ENCODE assay signal across 1 cellular context in the genomic region with DNA sequence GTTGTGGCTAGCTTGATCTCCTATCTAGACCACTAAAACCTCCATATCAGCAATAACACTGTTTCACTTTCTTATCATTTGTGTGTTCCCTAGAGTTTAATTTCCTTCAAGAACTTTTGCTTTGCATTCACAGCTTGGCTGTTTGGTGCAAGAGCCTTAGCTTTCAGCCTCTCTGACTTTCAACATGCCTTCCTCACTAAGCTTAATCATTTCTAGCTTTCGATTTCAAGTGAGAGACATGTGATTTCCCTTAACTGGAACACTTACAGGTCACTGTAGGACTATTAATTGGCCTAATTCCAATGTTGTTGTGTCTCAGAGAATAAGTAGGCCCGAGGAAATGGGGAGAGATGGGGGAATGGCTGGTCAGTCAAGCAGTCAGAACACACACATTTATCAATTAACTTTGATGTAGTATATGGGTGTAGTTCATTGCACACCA.
TF ChIP-seq lines count a peak whose summit lies in the region.

No MANE protein-coding gene starts in this region.

TF ChIP-seq in GM12878, 131 proteins besides CTCF, POLR2A, EP300 and RAD21 (continued from another document and continues in another):
- TF ChIP-seq, protein P1, sequence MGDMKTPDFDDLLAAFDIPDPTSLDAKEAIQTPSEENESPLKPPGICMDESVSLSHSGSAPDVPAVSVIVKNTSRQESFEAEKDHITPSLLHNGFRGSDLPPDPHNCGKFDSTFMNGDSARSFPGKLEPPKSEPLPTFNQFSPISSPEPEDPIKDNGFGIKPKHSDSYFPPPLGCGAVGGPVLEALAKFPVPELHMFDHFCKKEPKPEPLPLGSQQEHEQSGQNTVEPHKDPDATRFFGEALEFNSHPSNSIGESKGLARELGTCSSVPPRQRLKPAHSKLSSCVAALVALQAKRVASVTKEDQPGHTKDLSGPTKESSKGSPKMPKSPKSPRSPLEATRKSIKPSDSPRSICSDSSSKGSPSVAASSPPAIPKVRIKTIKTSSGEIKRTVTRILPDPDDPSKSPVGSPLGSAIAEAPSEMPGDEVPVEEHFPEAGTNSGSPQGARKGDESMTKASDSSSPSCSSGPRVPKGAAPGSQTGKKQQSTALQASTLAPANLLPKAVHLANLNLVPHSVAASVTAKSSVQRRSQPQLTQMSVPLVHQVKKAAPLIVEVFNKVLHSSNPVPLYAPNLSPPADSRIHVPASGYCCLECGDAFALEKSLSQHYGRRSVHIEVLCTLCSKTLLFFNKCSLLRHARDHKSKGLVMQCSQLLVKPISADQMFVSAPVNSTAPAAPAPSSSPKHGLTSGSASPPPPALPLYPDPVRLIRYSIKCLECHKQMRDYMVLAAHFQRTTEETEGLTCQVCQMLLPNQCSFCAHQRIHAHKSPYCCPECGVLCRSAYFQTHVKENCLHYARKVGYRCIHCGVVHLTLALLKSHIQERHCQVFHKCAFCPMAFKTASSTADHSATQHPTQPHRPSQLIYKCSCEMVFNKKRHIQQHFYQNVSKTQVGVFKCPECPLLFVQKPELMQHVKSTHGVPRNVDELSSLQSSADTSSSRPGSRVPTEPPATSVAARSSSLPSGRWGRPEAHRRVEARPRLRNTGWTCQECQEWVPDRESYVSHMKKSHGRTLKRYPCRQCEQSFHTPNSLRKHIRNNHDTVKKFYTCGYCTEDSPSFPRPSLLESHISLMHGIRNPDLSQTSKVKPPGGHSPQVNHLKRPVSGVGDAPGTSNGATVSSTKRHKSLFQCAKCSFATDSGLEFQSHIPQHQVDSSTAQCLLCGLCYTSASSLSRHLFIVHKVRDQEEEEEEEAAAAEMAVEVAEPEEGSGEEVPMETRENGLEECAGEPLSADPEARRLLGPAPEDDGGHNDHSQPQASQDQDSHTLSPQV (IDR thresholded peaks at IDR 0.05): no peak
- TF ChIP-seq PAX8 (IDR thresholded peaks at IDR 0.05): no peak
- TF ChIP-seq BCL11A (IDR thresholded peaks at IDR 0.05; ENCODE audit: low read depth, low read length): 0 out of 2 replicates have a peak, but pooled peaks have one; percentile 25
- TF ChIP-seq MAX (IDR thresholded peaks at IDR 0.05; ENCODE audit: low read depth, low read length): no peak
- TF ChIP-seq EZH2 (IDR thresholded peaks at IDR 0.05; ENCODE audit: borderline replicate concordance, control insufficient read depth, low read depth, low read length): no peak
- no peak for TF ChIP-seq ESRRA (IDR thresholded peaks at IDR 0.05; ENCODE audit: low read length)
- no peak for TF ChIP-seq GATAD2B (conservative IDR thresholded peaks at IDR 0.05; ENCODE audit: low read depth)
- TF ChIP-seq REST (IDR thresholded peaks at IDR 0.05; ENCODE audit: low read depth, low read length): no peak
- TF ChIP-seq NR2F1 (conservative IDR thresholded peaks at IDR 0.05): 0 out of 2 replicates have a peak, but pooled peaks have one; percentile 44
- TF ChIP-seq NRF1 (conservative IDR thresholded peaks at IDR 0.05; ENCODE audit: low read depth, low read length): no peak
- TF ChIP-seq POU2F2 (IDR thresholded peaks at IDR 0.05; ENCODE audit: borderline replicate concordance, low read depth, low read length): no peak
- no peak for TF ChIP-seq BCL3 (IDR thresholded peaks at IDR 0.05; ENCODE audit: borderline replicate concordance, insufficient read depth, low read depth, low read length, poor library complexity, severe bottlenecking)
- peak; percentile 52; the same call in 1 of the 2 replicates for TF ChIP-seq CREM (IDR thresholded peaks at IDR 0.05; ENCODE audit: low read depth)
- TF ChIP-seq CREB1 (IDR thresholded peaks at IDR 0.05; ENCODE audit: low read depth): no peak
- peak; percentile 83 for TF ChIP-seq SMAD1 (IDR thresholded peaks at IDR 0.05; ENCODE audit: low read depth, partially characterized antibody)
- TF ChIP-seq ZNF687 (IDR thresholded peaks at IDR 0.05): no peak
- peak; percentile 66 to 67; a peak in 3 of 4 replicates for TF ChIP-seq BHLHE40 (IDR thresholded peaks at IDR 0.05; ENCODE audit: borderline replicate concordance in 1 of 2, low read depth in 2 of 2, low read length in 1 of 2)
- peak; percentile 88 for TF ChIP-seq JUNB (IDR thresholded peaks at IDR 0.05)
- TF ChIP-seq MTA3 (IDR thresholded peaks at IDR 0.05; ENCODE audit: borderline replicate concordance, low read length): no peak
- TF ChIP-seq, protein P2, sequence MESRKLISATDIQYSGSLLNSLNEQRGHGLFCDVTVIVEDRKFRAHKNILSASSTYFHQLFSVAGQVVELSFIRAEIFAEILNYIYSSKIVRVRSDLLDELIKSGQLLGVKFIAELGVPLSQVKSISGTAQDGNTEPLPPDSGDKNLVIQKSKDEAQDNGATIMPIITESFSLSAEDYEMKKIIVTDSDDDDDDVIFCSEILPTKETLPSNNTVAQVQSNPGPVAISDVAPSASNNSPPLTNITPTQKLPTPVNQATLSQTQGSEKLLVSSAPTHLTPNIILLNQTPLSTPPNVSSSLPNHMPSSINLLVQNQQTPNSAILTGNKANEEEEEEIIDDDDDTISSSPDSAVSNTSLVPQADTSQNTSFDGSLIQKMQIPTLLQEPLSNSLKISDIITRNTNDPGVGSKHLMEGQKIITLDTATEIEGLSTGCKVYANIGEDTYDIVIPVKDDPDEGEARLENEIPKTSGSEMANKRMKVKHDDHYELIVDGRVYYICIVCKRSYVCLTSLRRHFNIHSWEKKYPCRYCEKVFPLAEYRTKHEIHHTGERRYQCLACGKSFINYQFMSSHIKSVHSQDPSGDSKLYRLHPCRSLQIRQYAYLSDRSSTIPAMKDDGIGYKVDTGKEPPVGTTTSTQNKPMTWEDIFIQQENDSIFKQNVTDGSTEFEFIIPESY (IDR thresholded peaks at IDR 0.05): no peak
- no peak for TF ChIP-seq HDGF (IDR thresholded peaks at IDR 0.05)
- TF ChIP-seq, protein P3, sequence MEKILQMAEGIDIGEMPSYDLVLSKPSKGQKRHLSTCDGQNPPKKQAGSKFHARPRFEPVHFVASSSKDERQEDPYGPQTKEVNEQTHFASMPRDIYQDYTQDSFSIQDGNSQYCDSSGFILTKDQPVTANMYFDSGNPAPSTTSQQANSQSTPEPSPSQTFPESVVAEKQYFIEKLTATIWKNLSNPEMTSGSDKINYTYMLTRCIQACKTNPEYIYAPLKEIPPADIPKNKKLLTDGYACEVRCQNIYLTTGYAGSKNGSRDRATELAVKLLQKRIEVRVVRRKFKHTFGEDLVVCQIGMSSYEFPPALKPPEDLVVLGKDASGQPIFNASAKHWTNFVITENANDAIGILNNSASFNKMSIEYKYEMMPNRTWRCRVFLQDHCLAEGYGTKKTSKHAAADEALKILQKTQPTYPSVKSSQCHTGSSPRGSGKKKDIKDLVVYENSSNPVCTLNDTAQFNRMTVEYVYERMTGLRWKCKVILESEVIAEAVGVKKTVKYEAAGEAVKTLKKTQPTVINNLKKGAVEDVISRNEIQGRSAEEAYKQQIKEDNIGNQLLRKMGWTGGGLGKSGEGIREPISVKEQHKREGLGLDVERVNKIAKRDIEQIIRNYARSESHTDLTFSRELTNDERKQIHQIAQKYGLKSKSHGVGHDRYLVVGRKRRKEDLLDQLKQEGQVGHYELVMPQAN (conservative IDR thresholded peaks at IDR 0.05): no peak
- TF ChIP-seq CHD2 (IDR thresholded peaks at IDR 0.05; ENCODE audit: borderline replicate concordance, low read depth, low read length): 0 out of 2 replicates have a peak, but pooled peaks have one; percentile 31
- TF ChIP-seq SP1 (IDR thresholded peaks at IDR 0.05; ENCODE audit: low read depth, low read length): no peak
- peak; percentile 69 for TF ChIP-seq MLLT1 (IDR thresholded peaks at IDR 0.05)
- TF ChIP-seq SKIL (IDR thresholded peaks at IDR 0.05; ENCODE audit: low read depth, poor library complexity, severe bottlenecking): peak; percentile 94
- TF ChIP-seq MYC (IDR thresholded peaks at IDR 0.05; ENCODE audit: insufficient read depth, insufficient read length, insufficient replicate concordance, low read length, severe bottlenecking): no peak
- TF ChIP-seq SREBF2 (IDR thresholded peaks at IDR 0.05; ENCODE audit: low read length): no peak
- no peak for TF ChIP-seq POLR2AphosphoS2 (IDR thresholded peaks at IDR 0.05; ENCODE audit: low read depth, low read length)
